19 cellular contexts compared by ENCODE assay signal in genomic region chr12:13062669-13063068, GRCh38. TPM values are rescaled to one million over a fixed set of nuclear protein-coding genes. Genes with fewer than 3 reads are reported as not detected.
DNase-seq lines count a peak whose midpoint lies in the region; ATAC-seq and TF ChIP-seq lines count a peak whose summit lies in the region.
"Had no signal": no experiment of that assay in that cellular context is flagged by ENCODE, and none has a peak within 500 bp of the region (broad histone marks: within the 10 kb centered on the region; RNA-seq: fewer than 3 reads in every experiment).

No MANE protein-coding gene starts in this region.

- TF ChIP-seq CTCF in 22Rv1 (IDR thresholded peaks at IDR 0.05): no peak
- no peak for TF ChIP-seq CTCF in osteocyte (IDR thresholded peaks at IDR 0.05)

- no peaks in the 10 kb centered on the region for H3K27me3 Mint-ChIP-seq in osteocyte (ENCODE audit: unreplicated experiment)
- H3K27me3 Mint-ChIP-seq: CD4-positive, CD25-positive, alpha-beta regulatory T cell; CD8-positive, alpha-beta memory T cell had no signal

- no peaks in the 10 kb centered on the region for H3K4me1 Mint-ChIP-seq in osteocyte (ENCODE audit: unreplicated experiment)
- H3K4me1 Mint-ChIP-seq: CD4-positive, CD25-positive, alpha-beta regulatory T cell had no signal

- H3K4me3 Mint-ChIP-seq in osteocyte (ENCODE audit: unreplicated experiment): no peak overlapping the region
- H3K4me3 Mint-ChIP-seq: CD4-positive, CD25-positive, alpha-beta regulatory T cell; CD8-positive, alpha-beta memory T cell; GM23338 had no signal

- no peak overlapping the region for H3K27ac Mint-ChIP-seq in osteocyte (ENCODE audit: unreplicated experiment)
- no peak overlapping the region for H3K27ac Mint-ChIP-seq in activated naive CD4-positive, alpha-beta T cell treated with anti-CD3 and anti-CD28 coated beads, Interleukin-2, amount 50 U/mL, for 72 hours
- H3K27ac Mint-ChIP-seq: CD4-positive, CD25-positive, alpha-beta regulatory T cell; CD8-positive, alpha-beta memory T cell had no signal

- peak overlapping the region; percentile 83 for H3K27ac ChIP-seq in 22Rv1

- DNase-seq in globus pallidus (ENCODE audit: low spot score) (peak; percentile 46), osteocyte (ENCODE audit: extremely low spot score, unreplicated experiment) (peak; percentile 17), superior temporal gyrus (ENCODE audit: extremely low spot score) (peak; percentile 35), SKM-1 (lab: John Stamatoyannopoulos, UW; ENCODE audit: unreplicated experiment) (no peak)
- no peak for DNase-seq in activated naive CD4-positive, alpha-beta T cell treated with anti-CD3 and anti-CD28 coated beads, Interleukin-2, amount 50 U/mL, for 72 hours (ENCODE audit: low spot score in 2 of 2)
- DNase-seq: 8988T; BE2C; CD4-positive, CD25-positive, alpha-beta regulatory T cell; CD8-positive, alpha-beta memory T cell; COR-L47; DMS 273 treated with DMSO at 0.1 percent for 48 hours; DMS53; DND-41; EL; HCEC 1CT had no signal

- peaks cover 20% of the 10 kb centered on the region for H3K36me3 Mint-ChIP-seq in osteocyte (ENCODE audit: unreplicated experiment)
- H3K36me3 Mint-ChIP-seq in activated naive CD4-positive, alpha-beta T cell treated with anti-CD3 and anti-CD28 coated beads, Interleukin-2, amount 50 U/mL, for 72 hours: peaks cover 0 to 8% of the 10 kb centered on the region in 2 donors

- ATAC-seq in GM18858 (IDR thresholded peaks at IDR 0.05; ENCODE audit: unreplicated experiment): no peak
- no peak for ATAC-seq in activated naive CD4-positive, alpha-beta T cell treated with anti-CD3 and anti-CD28 coated beads, Interleukin-2, amount 50 U/mL, for 72 hours
- ATAC-seq: GM23338 had no signal

- H3K9me3 Mint-ChIP-seq in osteocyte (ENCODE audit: unreplicated experiment): no peaks in the 10 kb centered on the region
- no peaks in the 10 kb centered on the region for H3K9me3 Mint-ChIP-seq in activated naive CD4-positive, alpha-beta T cell treated with anti-CD3 and anti-CD28 coated beads, Interleukin-2, amount 50 U/mL, for 72 hours
- H3K9me3 Mint-ChIP-seq: CD8-positive, alpha-beta memory T cell; GM23338 had no signal

RNA-seq across cellular contexts. Expression of gene FAM234B, which starts 18.5 kb away (rescaled TPM):
- total RNA-seq in osteocyte: 5.0 and 6.8 TPM in 2 replicates
- 10 to 100 TPM in 1 of 2 donors, 1 to 10 TPM in 1; 6.2 to 17.2 TPM for total RNA-seq in activated naive CD4-positive, alpha-beta T cell treated with anti-CD3 and anti-CD28 coated beads, Interleukin-2, amount 50 U/mL, for 72 hours

RNA-seq across cellular contexts. Expression of gene GSG1, which starts 40.8 kb away (rescaled TPM):
- total RNA-seq in osteocyte: not detected in 2 replicates
- total RNA-seq in activated naive CD4-positive, alpha-beta T cell treated with anti-CD3 and anti-CD28 coated beads, Interleukin-2, amount 50 U/mL, for 72 hours: not detected
- total RNA-seq: CD4-positive, CD25-positive, alpha-beta regulatory T cell; CD8-positive, alpha-beta memory T cell; HT-29 had no signal

Comparison
In these comparisons a context has a peak if more than half of its experiments do, and no peak if none do; other contexts are left out.
1. DNase-seq: peak in globus pallidus (single experiment), osteocyte (single experiment) and superior temporal gyrus (single experiment); none in SKM-1 (single experiment) and activated naive CD4-positive, alpha-beta T cell treated with anti-CD3 and anti-CD28 coated beads, Interleukin-2, amount 50 U/mL, for 72 hours (0 of 2).